In the genomic region with DNA sequence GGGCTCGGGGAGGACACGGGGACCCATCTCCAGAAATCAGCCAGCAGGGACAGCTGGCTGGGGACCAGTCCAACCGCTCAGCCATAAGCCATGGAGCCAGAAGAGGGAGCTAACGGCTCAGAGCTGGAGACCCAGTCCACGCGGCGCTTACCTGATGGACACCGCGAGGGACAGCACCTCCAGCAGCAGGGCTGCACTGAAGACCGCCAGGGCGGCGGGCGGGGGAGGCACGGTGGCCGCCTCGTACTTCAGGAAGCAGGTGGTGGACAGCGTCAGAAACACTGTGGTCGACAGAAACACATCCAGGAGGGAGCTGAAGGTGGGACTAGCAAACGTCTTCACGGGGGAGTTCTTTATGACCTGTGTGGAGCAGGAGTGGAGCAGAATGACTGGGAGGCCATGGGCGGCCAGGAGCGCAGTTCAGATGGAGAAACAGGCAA, we compare ENCODE assay signal across 8 cellular contexts.
DNase-seq lines count a peak whose midpoint lies in the region; ATAC-seq and TF ChIP-seq lines count a peak whose summit lies in the region.

No MANE protein-coding gene starts in this region.

- no peaks in the 10 kb centered on the region for H4K20me1 ChIP-seq in fibroblast of lung (ENCODE audit: control insufficient read depth, extremely low read depth, insufficient read depth, low read length)

- H3K27ac ChIP-seq in fibroblast of lung (ENCODE audit: insufficient read depth, low read length) (no peak overlapping the region), uterus (no peak overlapping the region)

- H3K36me3 ChIP-seq in fibroblast of lung (ENCODE audit: control insufficient read depth, insufficient read depth, low read length), result peaks cover 12% of the 10 kb centered on the region
- H3K36me3 ChIP-seq in uterus, result no peaks in the 10 kb centered on the region

- H3K4me2 ChIP-seq in fibroblast of lung (ENCODE audit: extremely low read depth, insufficient read depth, low read length), result no peak overlapping the region

- peaks cover 26% of the 10 kb centered on the region for H3K27me3 Mint-ChIP-seq in nephron progenitor cell (ENCODE audit: low read depth, poor library complexity)

- H3K9ac ChIP-seq in fibroblast of lung (ENCODE audit: insufficient read depth, low read length), result no peak overlapping the region

- H3K4me3 Mint-ChIP-seq in nephron progenitor cell, result peak overlapping the region; percentile 21

- H3K36me3 Mint-ChIP-seq in nephron progenitor cell (ENCODE audit: low read depth), result no peaks in the 10 kb centered on the region

- intact Hi-C loops in uterus (cut with DNase I; ENCODE audit: low total_unique reads), result loop anchor here (10.0 kb wide), 2 partner anchors 132 to 272 kb away; a partner anchor contains a TSS

- no peaks in the 10 kb centered on the region for H3K9me3 Mint-ChIP-seq in nephron progenitor cell

- H3K27ac Mint-ChIP-seq in nephron progenitor cell, result no peak overlapping the region

- TF ChIP-seq CTCF in fibroblast of lung (conservative IDR thresholded peaks at IDR 0.05 in 1 of 2, IDR thresholded peaks at IDR 0.05 in 1 of 2; ENCODE audit: low read depth in 1 of 2, low read length in 2 of 2), result peak; percentile 55 to 83
- TF ChIP-seq CTCF in nephron progenitor cell (IDR thresholded peaks at IDR 0.05), result peak; percentile 66
- peak; percentile 52 to 86 (median 71) for TF ChIP-seq CTCF in uterus (IDR thresholded peaks at IDR 0.05)

- DNase-seq in NCI-H2171 treated with DMSO at 0.1 percent for 48 hours (lab: John Stamatoyannopoulos, UW) (peak; percentile 28), NCI-H2171 (lab: John Stamatoyannopoulos, UW) (no peak), NCI-H510A treated with DMSO at 0.1 percent for 48 hours (lab: John Stamatoyannopoulos, UW) (peak; percentile 50), activated T-cell treated with anti-CD3 and anti-CD28 coated beads for 48 hours (ENCODE audit: low read depth) (peak; percentile 29), fibroblast of lung (ENCODE audit: low read depth in 2 of 2) (peak; percentile 61 to 69), nephron progenitor cell (peak; percentile 77), uterus (peak; percentile 71 to 75)

- no peak overlapping the region for H2AFZ ChIP-seq in fibroblast of lung (ENCODE audit: low read length)

- H3K9me3 ChIP-seq in fibroblast of lung (ENCODE audit: control insufficient read depth, insufficient read depth, low read depth, low read length) (no peaks in the 10 kb centered on the region), uterus (no peaks in the 10 kb centered on the region)

- no peak for ATAC-seq in GM19452 (IDR thresholded peaks at IDR 0.05; ENCODE audit: unreplicated experiment)

- no peaks in the 10 kb centered on the region for H3K79me2 ChIP-seq in fibroblast of lung (ENCODE audit: control insufficient read depth, insufficient read depth, low read length)

- H3K27me3 ChIP-seq in fibroblast of lung (ENCODE audit: control insufficient read depth, insufficient read depth, low read length), result no peaks in the 10 kb centered on the region
- H3K27me3 ChIP-seq in uterus, result no peaks in the 10 kb centered on the region

- H3K4me1 ChIP-seq in fibroblast of lung (ENCODE audit: control insufficient read depth, extremely low read depth, insufficient read depth, low read length) (peaks cover 5% of the 10 kb centered on the region), uterus (no peaks in the 10 kb centered on the region)

- TF ChIP-seq POLR2A in uterus (IDR thresholded peaks at IDR 0.05), result no peak

- peaks cover 8% of the 10 kb centered on the region for H3K4me1 Mint-ChIP-seq in nephron progenitor cell

- H3K4me3 ChIP-seq in fibroblast of lung (replicated peaks in 1 of 4; ENCODE audit: control extremely low read depth in 1 of 4, insufficient read depth in 1 of 4, low read depth in 3 of 4, low read length in 4 of 4) (no peak overlapping the region), uterus (no peak overlapping the region)
